8 cellular contexts compared by ENCODE assay signal in the genomic region with DNA sequence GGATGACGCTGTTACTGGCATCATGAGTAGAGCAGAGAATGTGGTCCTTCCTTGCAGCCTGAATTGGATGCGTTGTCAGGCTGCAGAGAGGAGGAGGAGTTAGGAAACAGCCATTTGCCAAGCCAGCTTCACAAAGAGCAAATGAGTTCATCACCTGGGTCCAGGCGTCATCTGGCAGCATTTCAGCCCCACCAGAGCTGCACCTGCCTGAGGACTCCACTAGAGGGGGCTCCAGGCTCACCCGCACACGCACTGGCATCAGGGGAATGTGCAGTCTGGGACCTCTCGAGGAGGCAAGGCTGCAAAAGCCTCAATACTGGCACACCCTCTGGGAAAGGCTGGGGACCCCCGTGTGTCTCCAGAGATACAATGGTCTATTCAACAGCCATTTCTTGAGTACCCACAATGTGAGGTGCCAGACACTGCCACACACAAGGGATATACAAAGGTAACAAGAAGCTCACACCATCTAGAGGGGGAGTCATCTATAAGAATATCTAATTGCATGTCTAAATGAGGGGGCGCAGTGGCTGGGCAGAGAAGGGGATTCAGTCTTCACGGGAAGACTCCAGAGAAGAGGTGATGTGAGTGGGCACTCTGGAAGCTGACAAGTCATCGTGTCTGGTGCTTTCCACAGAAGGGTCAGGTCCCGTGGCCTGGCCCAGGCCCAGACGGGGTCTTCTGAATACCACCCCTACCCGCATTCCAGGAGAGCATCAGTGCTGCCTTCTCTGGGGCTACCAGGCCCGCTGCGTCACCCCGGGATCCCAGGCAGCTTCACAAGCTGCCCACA. TPM values are rescaled to one million over a fixed set of nuclear protein-coding genes. Genes with fewer than 3 reads are reported as not detected.
A peak's percentile ranks its signal among the peaks of the same experiment; 100 is the strongest.
DNase-seq lines count a peak whose midpoint lies in the region; ATAC-seq and TF ChIP-seq lines count a peak whose summit lies in the region.

No MANE protein-coding gene starts in this region.

- H2AFZ ChIP-seq in DND-41 (ENCODE audit: low read depth, low read length) (no peak overlapping the region), neural progenitor cell (replicated peaks) (no peak overlapping the region)

- in situ Hi-C loops in Panc1 (cut with HindIII; ENCODE audit: low pct_unique_long_range_greater_than_20kb, low sequenced_read_pairs) = no loop called here

- H3K9ac ChIP-seq in DND-41 (ENCODE audit: low read depth, low read length) = no peak overlapping the region
- H3K9ac ChIP-seq in neural progenitor cell = no peak overlapping the region

- H3K27ac Mint-ChIP-seq in activated T-helper 17 cell treated with anti-CD3 and anti-CD28 coated beads, Interleukin-2, amount 50 U/mL, for 72 hours = no peak overlapping the region
- H3K27ac Mint-ChIP-seq in neural progenitor cell = peak overlapping the region; percentile 79

- H3K27me3 ChIP-seq in DND-41 (ENCODE audit: insufficient read depth, low read length, poor library complexity) = peaks cover 20% of the 10 kb centered on the region
- no peaks in the 10 kb centered on the region; the same call in 1 of the 2 replicates for H3K27me3 ChIP-seq in Panc1 (ENCODE audit: control insufficient read depth, insufficient read depth, low read length)
- no peaks in the 10 kb centered on the region for H3K27me3 ChIP-seq in neural progenitor cell
- H3K27me3 ChIP-seq in thoracic aorta (replicated peaks; ENCODE audit: insufficient read depth) = no peaks in the 10 kb centered on the region

- no peak overlapping the region for H3K4me3 Mint-ChIP-seq in activated T-helper 17 cell treated with anti-CD3 and anti-CD28 coated beads, Interleukin-2, amount 50 U/mL, for 72 hours
- H3K4me3 Mint-ChIP-seq in neural progenitor cell = no peak overlapping the region

- H3K4me1 ChIP-seq in DND-41 (ENCODE audit: insufficient read depth, low read length) (no peaks in the 10 kb centered on the region), Panc1 (ENCODE audit: control insufficient read depth, insufficient read depth, low read length) (no peaks in the 10 kb centered on the region), neural progenitor cell (peaks cover 60% of the 10 kb centered on the region), thoracic aorta (ENCODE audit: control insufficient read depth in 1 of 2, low read depth in 2 of 2) (no peaks in the 10 kb centered on the region)

- intact Hi-C loops in Panc1 (cut with micrococcal nuclease; ENCODE audit: unreplicated experiment) = loop anchor here (1.0 to 10.0 kb wide), 3 partner anchors 72 to 265 kb away; no protein-coding TSS in a partner anchor

- no TSS peak for BruUV-seq in Panc1 (replicated peaks; lab: Mats Ljungman, UMichigan)

- H4K20me1 ChIP-seq in DND-41 (ENCODE audit: insufficient read depth, low read length) (peaks cover 10% of the 10 kb centered on the region; the same call in 1 of the 2 replicates), neural progenitor cell (ENCODE audit: low read depth) (peaks cover 3% of the 10 kb centered on the region)

- no peak overlapping the region for H3K4me2 ChIP-seq in DND-41 (ENCODE audit: insufficient read depth, low read length)
- peak overlapping the region; percentile 68 for H3K4me2 ChIP-seq in neural progenitor cell

- H3K27ac ChIP-seq in DND-41 (ENCODE audit: low read length) (no peak overlapping the region), Panc1 (ENCODE audit: low read length) (no peak overlapping the region), neural progenitor cell (no peak overlapping the region), thoracic aorta (no peak overlapping the region)

- no peaks in the 10 kb centered on the region for H3K36me3 ChIP-seq in DND-41 (ENCODE audit: insufficient read depth, low read length)
- H3K36me3 ChIP-seq in Panc1 (ENCODE audit: control insufficient read depth, insufficient read depth, low read length) = no peaks in the 10 kb centered on the region
- H3K36me3 ChIP-seq in neural progenitor cell = no peaks in the 10 kb centered on the region
- no peaks in the 10 kb centered on the region for H3K36me3 ChIP-seq in thoracic aorta

- POLR2A ChIA-PET in Panc1 (lab: Charles Lee) = no interaction called here

- no peaks in the 10 kb centered on the region for H3K9me3 Mint-ChIP-seq in activated T-helper 17 cell treated with anti-CD3 and anti-CD28 coated beads, Interleukin-2, amount 50 U/mL, for 72 hours
- H3K9me3 Mint-ChIP-seq in neural progenitor cell = peaks cover 8% of the 10 kb centered on the region

- H3K4me3 ChIP-seq in DND-41 (ENCODE audit: low read depth in 1 of 2, low read length in 2 of 2) (no peak overlapping the region), Panc1 (ENCODE audit: low read depth in 2 of 2, low read length in 2 of 2) (no peak overlapping the region), neural progenitor cell (no peak overlapping the region), thoracic aorta (no peak overlapping the region)

- H3F3A ChIP-seq in neural progenitor cell (ENCODE audit: low read depth) = peaks cover 49% of the 10 kb centered on the region

- peak; percentile 57 for DNase-seq in DND-41
- DNase-seq in Panc1 (ENCODE audit: low read depth, low spot score) = peak; percentile 53
- peak; percentile 42 for DNase-seq in fibroblast of the conjunctiva (ENCODE audit: low read depth)
- DNase-seq in neural progenitor cell (ENCODE audit: low spot score) = peak; percentile 90
- DNase-seq in thoracic aorta (ENCODE audit: low spot score) = no peak

- H3K9me3 ChIP-seq in DND-41 (ENCODE audit: insufficient read depth, low read length, severe bottlenecking) (no peaks in the 10 kb centered on the region), Panc1 (ENCODE audit: control insufficient read depth, insufficient read depth, low read depth, low read length) (no peaks in the 10 kb centered on the region), neural progenitor cell (ENCODE audit: low read depth) (no peaks in the 10 kb centered on the region), thoracic aorta (no peaks in the 10 kb centered on the region)

- H3K79me2 ChIP-seq in DND-41 (ENCODE audit: insufficient read depth, low read length) (no peaks in the 10 kb centered on the region), neural progenitor cell (ENCODE audit: low read depth) (no peaks in the 10 kb centered on the region)

- peak; percentile 95 for TF ChIP-seq CTCF in DND-41 (IDR thresholded peaks at IDR 0.05; ENCODE audit: borderline replicate concordance, extremely low read depth, low read length, poor library complexity, severe bottlenecking)
- peak; percentile 100 for TF ChIP-seq CTCF in LNCAP (IDR thresholded peaks at IDR 0.05)
- TF ChIP-seq CTCF in Panc1 (IDR thresholded peaks at IDR 0.05) = peak; percentile 98
- TF ChIP-seq CTCF in neural progenitor cell (IDR thresholded peaks at IDR 0.05) = peak; percentile 99
- peak; percentile 62 for TF ChIP-seq CTCF in thoracic aorta (IDR thresholded peaks at IDR 0.05)

- H3K27me3 Mint-ChIP-seq in activated T-helper 17 cell treated with anti-CD3 and anti-CD28 coated beads, Interleukin-2, amount 50 U/mL, for 72 hours = peaks cover 7% of the 10 kb centered on the region
- H3K27me3 Mint-ChIP-seq in neural progenitor cell (ENCODE audit: insufficient read depth, low read depth) = peaks cover 2% of the 10 kb centered on the region

- no peaks in the 10 kb centered on the region for H3K4me1 Mint-ChIP-seq in activated T-helper 17 cell treated with anti-CD3 and anti-CD28 coated beads, Interleukin-2, amount 50 U/mL, for 72 hours
- H3K4me1 Mint-ChIP-seq in neural progenitor cell = peaks cover 57% of the 10 kb centered on the region

- no peaks in the 10 kb centered on the region for H3K36me3 Mint-ChIP-seq in activated T-helper 17 cell treated with anti-CD3 and anti-CD28 coated beads, Interleukin-2, amount 50 U/mL, for 72 hours (ENCODE audit: low read depth)
- H3K36me3 Mint-ChIP-seq in neural progenitor cell = peaks cover 2% of the 10 kb centered on the region

- CTCF ChIA-PET in Panc1 (lab: Charles Lee) = interaction anchor here (0.5 to 8.2 kb wide), 9 partner anchors 11 to 483 kb away, joined by 3 to 78 read pairs (median 4); no protein-coding TSS in a partner anchor

- ATAC-seq in DND-41 (ENCODE audit: insufficient read depth, low read depth) (peak; percentile 89), Panc1 (peak; percentile 88), thoracic aorta (ENCODE audit: insufficient number of reproducible peaks, low FRiP score, low read depth) (no peak), HG03457 (IDR thresholded peaks at IDR 0.05; ENCODE audit: unreplicated experiment) (no peak)
- ATAC-seq in activated T-helper 17 cell treated with anti-CD3 and anti-CD28 coated beads, Interleukin-2, amount 50 U/mL, for 72 hours (replicated peaks) = peak; percentile 68

RNA-seq across cellular contexts. Expression of a gene that starts 53.5 kb away (rescaled TPM):
- not detected for total RNA-seq in Panc1 (2021; ENCODE audit: unreplicated experiment)
- polyA plus RNA-seq in Panc1 (2012; ENCODE audit: insufficient read length) = not detected
- total RNA-seq in activated T-helper 17 cell treated with anti-CD3 and anti-CD28 coated beads, Interleukin-2, amount 50 U/mL, for 72 hours = not detected
- 8.4 and 12.8 TPM in 2 replicates for total RNA-seq in neural progenitor cell (ENCODE audit: low replicate concordance)
- total RNA-seq in thoracic aorta = 1 to 10 TPM in 1 of 2 donors, under 1 TPM in 1; 0.68 to 1.4 TPM

Comparison
In these comparisons a context has a peak if more than half of its experiments do, and no peak if none do; other contexts are left out.
1. ATAC-seq: peak in DND-41 (single experiment), Panc1 (single experiment) and activated T-helper 17 cell treated with anti-CD3 and anti-CD28 coated beads, Interleukin-2, amount 50 U/mL, for 72 hours (single experiment); none in thoracic aorta (single experiment) and HG03457 (single experiment).
2. Peak in every context shown above with its lines, with median percentiles within 50 percentile points of each other: CTCF ChIP-seq.